19 cellular contexts compared by ENCODE assay signal in the genomic region with DNA sequence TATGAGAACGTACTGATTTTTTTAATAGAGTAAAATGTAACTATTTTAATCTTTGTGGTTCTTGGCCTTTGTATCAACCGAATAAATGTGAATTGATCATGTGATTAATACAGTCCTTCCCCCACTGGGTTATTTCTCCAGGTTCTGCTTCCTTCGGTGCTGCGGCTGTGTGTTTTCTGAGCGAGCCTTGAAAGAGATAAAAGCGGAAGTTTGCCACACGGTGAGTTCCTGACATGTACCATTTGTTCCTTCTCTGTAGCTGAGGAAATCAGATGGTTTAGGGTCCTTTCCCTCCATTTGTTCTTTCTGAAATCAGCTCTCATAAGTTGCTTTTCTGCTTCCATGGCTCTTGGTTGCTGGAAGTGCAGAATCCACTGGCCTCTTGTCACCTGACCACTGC. TPM values are rescaled to one million over a fixed set of nuclear protein-coding genes. Genes with fewer than 3 reads are reported as not detected.
DNase-seq lines count a peak whose midpoint lies in the region; ATAC-seq and TF ChIP-seq lines count a peak whose summit lies in the region.
"Had no signal": no experiment of that assay in that cellular context is flagged by ENCODE, and none has a peak within 500 bp of the region (broad histone marks: within the 10 kb centered on the region; RNA-seq: fewer than 3 reads in every experiment).

No MANE protein-coding gene starts in this region.

- no peaks in the 10 kb centered on the region for H3K27me3 ChIP-seq in CD4-positive, alpha-beta T cell (ENCODE audit: control insufficient read depth, insufficient read depth, low read length)
- H3K27me3 ChIP-seq in HL-60 (ENCODE audit: insufficient read depth, poor library complexity, severe bottlenecking): no peaks in the 10 kb centered on the region
- H3K27me3 ChIP-seq in naive thymus-derived CD4-positive, alpha-beta T cell (ENCODE audit: control insufficient read depth in 2 of 2, insufficient read depth in 2 of 2, low read length in 2 of 2): no peaks in the 10 kb centered on the region
- H3K27me3 ChIP-seq: hepatocyte, right lobe of liver, stomach had no signal

- POLR2A ChIA-PET in CD4-positive, alpha-beta T cell (lab: Charles Lee): interaction anchor here (1.0 to 1.4 kb wide), 4 partner anchors 10 to 92 kb away, joined by 3 to 5 read pairs (median 4); partner anchors contain the start of genes AURKA and CSTF1
- POLR2A ChIA-PET in naive thymus-derived CD4-positive, alpha-beta T cell (lab: Charles Lee): interaction anchor here (0.6 to 2.4 kb wide), 4 partner anchors 32 to 92 kb away, joined by 3 to 6 read pairs (median 4); partner anchors contain the start of genes AURKA, CASS4 and CSTF1

- H3K4me3 ChIP-seq in HL-60 (replicated peaks; ENCODE audit: insufficient read depth, low read length): no peak overlapping the region
- peak overlapping the region; percentile 33 for H3K4me3 ChIP-seq in naive thymus-derived CD4-positive, alpha-beta T cell (ENCODE audit: low read length)
- H3K4me3 ChIP-seq: hepatocyte, right lobe of liver, stomach had no signal

- no peak for TF ChIP-seq CTCF in CD4-positive, alpha-beta T cell (IDR thresholded peaks at IDR 0.05)
- no peak for TF ChIP-seq CTCF in HL-60 (IDR thresholded peaks at IDR 0.05; ENCODE audit: insufficient read depth, low read length)

- H3K27ac Mint-ChIP-seq in CD4-positive, alpha-beta T cell: peak overlapping the region; percentile 89
- peak overlapping the region; percentile 67 for H3K27ac Mint-ChIP-seq in activated T-helper 17 cell treated with anti-CD3 and anti-CD28 coated beads, Interleukin-2, amount 50 U/mL, for 72 hours
- H3K27ac Mint-ChIP-seq in naive thymus-derived CD4-positive, alpha-beta T cell: peak overlapping the region; percentile 76 to 95 (median 92)

- peaks cover 66% of the 10 kb centered on the region for H3K4me1 Mint-ChIP-seq in CD4-positive, alpha-beta T cell (ENCODE audit: low read depth)
- H3K4me1 Mint-ChIP-seq in activated T-helper 17 cell treated with anti-CD3 and anti-CD28 coated beads, Interleukin-2, amount 50 U/mL, for 72 hours: peaks cover 11% of the 10 kb centered on the region
- peaks cover 25 to 74% (median 54%) of the 10 kb centered on the region in 7 donors for H3K4me1 Mint-ChIP-seq in naive thymus-derived CD4-positive, alpha-beta T cell
- H3K4me1 Mint-ChIP-seq: neural crest cell had no signal

- H3K9me3 ChIP-seq in CD4-positive, alpha-beta T cell (ENCODE audit: control insufficient read depth, low read length): no peaks in the 10 kb centered on the region
- no peaks in the 10 kb centered on the region for H3K9me3 ChIP-seq in naive thymus-derived CD4-positive, alpha-beta T cell (ENCODE audit: control insufficient read depth in 2 of 3, low read length in 3 of 3)
- H3K9me3 ChIP-seq: right lobe of liver, stomach had no signal

- peaks cover 0 to 18% of the 10 kb centered on the region in 2 donors for H3K4me1 ChIP-seq in naive thymus-derived CD4-positive, alpha-beta T cell (ENCODE audit: control insufficient read depth in 2 of 2, insufficient read depth in 2 of 2, low read length in 2 of 2)
- H3K4me1 ChIP-seq: right lobe of liver, stomach had no signal

- H3K9me3 Mint-ChIP-seq in CD4-positive, alpha-beta T cell: no peaks in the 10 kb centered on the region
- H3K9me3 Mint-ChIP-seq in activated T-helper 17 cell treated with anti-CD3 and anti-CD28 coated beads, Interleukin-2, amount 50 U/mL, for 72 hours: no peaks in the 10 kb centered on the region
- H3K9me3 Mint-ChIP-seq in naive thymus-derived CD4-positive, alpha-beta T cell: no peaks in the 10 kb centered on the region
- H3K9me3 Mint-ChIP-seq: neural crest cell had no signal

- H3K36me3 Mint-ChIP-seq in CD4-positive, alpha-beta T cell (ENCODE audit: low read depth): peaks cover 96% of the 10 kb centered on the region
- peaks cover 100% of the 10 kb centered on the region for H3K36me3 Mint-ChIP-seq in activated T-helper 17 cell treated with anti-CD3 and anti-CD28 coated beads, Interleukin-2, amount 50 U/mL, for 72 hours (ENCODE audit: low read depth)
- H3K36me3 Mint-ChIP-seq in naive thymus-derived CD4-positive, alpha-beta T cell: peaks cover 21 to 72% (median 46%) of the 10 kb centered on the region in 5 donors

- peak; percentile 84 for ATAC-seq in CD4-positive, alpha-beta T cell (ENCODE audit: poor library complexity)
- no peak for ATAC-seq in activated T-helper 17 cell treated with anti-CD3 and anti-CD28 coated beads, Interleukin-2, amount 50 U/mL, for 72 hours (replicated peaks)
- peak; percentile 61 for ATAC-seq in naive thymus-derived CD4-positive, alpha-beta T cell
- no peak for ATAC-seq in HG02884 (IDR thresholded peaks at IDR 0.05; ENCODE audit: unreplicated experiment)
- no peak for ATAC-seq in left colon
- ATAC-seq in GM21390 (IDR thresholded peaks at IDR 0.05; ENCODE audit: unreplicated experiment): no peak
- ATAC-seq: left lobe of liver, right lobe of liver had no signal

- peak overlapping the region; percentile 81 for H3K4me3 Mint-ChIP-seq in CD4-positive, alpha-beta T cell
- H3K4me3 Mint-ChIP-seq in activated T-helper 17 cell treated with anti-CD3 and anti-CD28 coated beads, Interleukin-2, amount 50 U/mL, for 72 hours: no peak overlapping the region
- peak overlapping the region; percentile 64 to 93 (median 83) for H3K4me3 Mint-ChIP-seq in naive thymus-derived CD4-positive, alpha-beta T cell
- H3K4me3 Mint-ChIP-seq: neural crest cell had no signal

- no peaks in the 10 kb centered on the region for H3K27me3 Mint-ChIP-seq in CD4-positive, alpha-beta T cell
- no peaks in the 10 kb centered on the region for H3K27me3 Mint-ChIP-seq in activated T-helper 17 cell treated with anti-CD3 and anti-CD28 coated beads, Interleukin-2, amount 50 U/mL, for 72 hours
- no peaks in the 10 kb centered on the region for H3K27me3 Mint-ChIP-seq in naive thymus-derived CD4-positive, alpha-beta T cell

- CTCF ChIA-PET in CD4-positive, alpha-beta T cell (lab: Charles Lee): no interaction called here
- CTCF ChIA-PET in naive thymus-derived CD4-positive, alpha-beta T cell (lab: Charles Lee): interaction anchor here (1.0 kb wide), 2 partner anchors 83 to 89 kb away, joined by 3 to 4 read pairs; no protein-coding TSS in a partner anchor

- peaks cover 8 to 68% (median 20%) of the 10 kb centered on the region in 3 experiments for H3K36me3 ChIP-seq in naive thymus-derived CD4-positive, alpha-beta T cell (ENCODE audit: control insufficient read depth in 2 of 3, insufficient read depth in 3 of 3, low read length in 3 of 3)

- DNase-seq in CD4-positive, alpha-beta T cell: no peak
- DNase-seq in HL-60 (ENCODE audit: low read depth in 1 of 2, low spot score in 1 of 2) (peak; percentile 43 to 86), left colon (no peak), GOT3 (lab: John Stamatoyannopoulos, UW) (no peak)
- peak in 7 of 9 donors; percentile 14 to 57 (median 43) for DNase-seq in naive thymus-derived CD4-positive, alpha-beta T cell
- DNase-seq: erythroblast, NCI-H1436 treated with DMSO at 0.1 percent for 48 hours, NCI-H524, right lobe of liver, RPMI8226, stomach, T1000 had no signal

- intact Hi-C loops in CD4-positive, alpha-beta T cell (cut with DNase I, micrococcal nuclease): no loop called here
- intact Hi-C loops in naive thymus-derived CD4-positive, alpha-beta T cell (cut with micrococcal nuclease): loop anchor here in 1 of 2 donors (1.0 to 2.0 kb wide), 2 partner anchors 15 to 84 kb away; partner anchors contain the start of gene RTF2
- intact Hi-C loops in left colon (cut with DNase I, micrococcal nuclease): no loop called here

- peak overlapping the region; percentile 57 for H3K27ac ChIP-seq in CD4-positive, alpha-beta T cell (ENCODE audit: low read depth, low read length)
- peak overlapping the region; percentile 52 for H3K27ac ChIP-seq in HL-60 (replicated peaks)
- peak overlapping the region; percentile 69 for H3K27ac ChIP-seq in naive thymus-derived CD4-positive, alpha-beta T cell (ENCODE audit: low read depth, low read length)
- H3K27ac ChIP-seq: hepatocyte, right lobe of liver had no signal

RNA-seq across cellular contexts. Expression of gene RTF2, which starts 15.5 kb away (rescaled TPM):
- total RNA-seq in CD4-positive, alpha-beta T cell: 10 to 100 TPM; 52.7 to 55.2 TPM
- 10 to 100 TPM; 62.4 to 80.0 TPM for total RNA-seq in activated T-helper 17 cell treated with anti-CD3 and anti-CD28 coated beads, Interleukin-2, amount 50 U/mL, for 72 hours
- total RNA-seq in naive thymus-derived CD4-positive, alpha-beta T cell: 100 to 1,000 TPM in 1 of 5 experiments, 10 to 100 TPM in 4; 62.5 to 118 (median 72.0) TPM
- 100 to 1,000 TPM; 156 to 157 TPM for polyA plus RNA-seq in naive thymus-derived CD4-positive, alpha-beta T cell
- 10 to 100 TPM; 65.5 to 71.5 TPM for total RNA-seq in left colon

RNA-seq across cellular contexts. Expression of gene FAM209A, which starts 40.6 kb away (rescaled TPM):
- 1 to 10 TPM; 6.4 to 7.1 TPM for total RNA-seq in CD4-positive, alpha-beta T cell
- total RNA-seq in activated T-helper 17 cell treated with anti-CD3 and anti-CD28 coated beads, Interleukin-2, amount 50 U/mL, for 72 hours: 1 to 10 TPM; 1.4 to 1.6 TPM
- 1 to 10 TPM; 3.4 to 6.5 (median 3.8) TPM for total RNA-seq in naive thymus-derived CD4-positive, alpha-beta T cell
- under 1 TPM; 0.35 to 0.51 TPM for polyA plus RNA-seq in naive thymus-derived CD4-positive, alpha-beta T cell
- under 1 TPM; 0.34 to 0.39 TPM for total RNA-seq in left colon
- total RNA-seq: cerebellum, hepatocyte, left lobe of liver had no signal
- polyA plus RNA-seq: hepatocyte had no signal

RNA-seq across cellular contexts. Expression of gene FAM209B, which starts 49.1 kb away (rescaled TPM):
- total RNA-seq in CD4-positive, alpha-beta T cell: 1 to 10 TPM; 3.1 to 3.9 TPM
- 1 to 10 TPM in 1 of 2 donors, under 1 TPM in 1; 0.74 to 1.5 TPM for total RNA-seq in activated T-helper 17 cell treated with anti-CD3 and anti-CD28 coated beads, Interleukin-2, amount 50 U/mL, for 72 hours
- 1 to 10 TPM; 1.9 to 3.9 (median 3.3) TPM for total RNA-seq in naive thymus-derived CD4-positive, alpha-beta T cell
- under 1 TPM in 1 of 2 donors, not detected in 1; 0.59 TPM for polyA plus RNA-seq in naive thymus-derived CD4-positive, alpha-beta T cell
- total RNA-seq in left colon: not detected
- total RNA-seq: cerebellum, hepatocyte, left lobe of liver, neural crest cell, stomach had no signal
- polyA plus RNA-seq: hepatocyte had no signal

Comparison
In these comparisons a context has a peak if more than half of its experiments do, and no peak if none do; other contexts are left out.
1. ATAC-seq: peak in CD4-positive, alpha-beta T cell (single experiment) and naive thymus-derived CD4-positive, alpha-beta T cell (single experiment); none in activated T-helper 17 cell treated with anti-CD3 and anti-CD28 coated beads, Interleukin-2, amount 50 U/mL, for 72 hours (single experiment), HG02884 (single experiment), left colon (single experiment) and GM21390 (single experiment).
2. DNase-seq: peak in HL-60 (2 of 2) and naive thymus-derived CD4-positive, alpha-beta T cell (7 of 9); none in CD4-positive, alpha-beta T cell (0 of 10), left colon (0 of 2) and GOT3 (single experiment).
3. Peak in every context shown above with its lines, with median percentiles within 50 percentile points of each other: H3K27ac ChIP-seq and H3K27ac Mint-ChIP-seq.